In the genomic region with DNA sequence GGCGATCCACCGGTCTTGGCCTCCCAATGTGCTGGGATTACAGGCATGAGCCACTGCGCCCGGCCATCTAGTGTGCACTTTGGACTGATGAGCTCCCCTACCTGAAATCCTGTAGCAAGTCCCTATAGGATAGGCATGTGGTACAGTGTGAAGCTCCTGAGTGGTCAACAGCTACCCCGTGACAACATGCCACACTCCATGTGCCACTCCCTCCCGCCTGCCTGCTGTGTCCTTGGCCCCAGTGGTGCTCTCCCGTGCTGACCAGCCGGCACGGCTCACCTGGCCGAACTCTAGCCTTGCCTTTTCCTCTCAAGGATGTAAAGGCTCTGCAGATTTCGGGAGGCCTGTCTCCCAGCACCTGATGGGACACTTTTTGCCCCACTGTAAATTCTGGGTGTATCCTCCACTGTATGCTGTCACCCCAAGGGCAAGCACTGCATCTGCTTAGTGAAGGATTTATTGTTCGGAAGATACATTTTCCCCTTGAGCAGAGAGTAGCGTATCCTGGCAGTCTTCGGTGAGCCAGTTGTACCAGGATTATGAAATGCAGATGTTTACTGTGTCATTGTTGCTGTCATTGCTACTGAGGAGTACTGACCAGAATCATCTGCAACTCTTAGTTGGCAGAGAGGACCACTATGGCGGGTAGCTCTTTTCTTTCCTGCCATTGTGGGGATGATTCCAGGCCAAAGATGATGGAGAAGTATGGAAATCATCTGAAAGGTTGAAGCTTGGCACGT, we compare ENCODE assay signal across 1 cellular context.
TF ChIP-seq lines count a peak whose summit lies in the region.

No MANE protein-coding gene starts in this region.

TF ChIP-seq in GM23338, 12 proteins besides CTCF, POLR2A, EP300 and RAD21 (continued from another document):
- TF ChIP-seq ZNF462 (CRISPR knock-in tag; IDR thresholded peaks at IDR 0.05) (no peak), NANOG (IDR thresholded peaks at IDR 0.05; ENCODE audit: borderline replicate concordance) (no peak), ZNF114 (CRISPR knock-in tag; IDR thresholded peaks at IDR 0.05) (no peak), STAT1 (IDR thresholded peaks at IDR 0.05; ENCODE audit: unreplicated experiment) (no peak)
TF ChIP-seq in GM23338: peak in this region for 0.
